Comparison of ENCODE assay signal across 31 cellular contexts in the genomic region with DNA sequence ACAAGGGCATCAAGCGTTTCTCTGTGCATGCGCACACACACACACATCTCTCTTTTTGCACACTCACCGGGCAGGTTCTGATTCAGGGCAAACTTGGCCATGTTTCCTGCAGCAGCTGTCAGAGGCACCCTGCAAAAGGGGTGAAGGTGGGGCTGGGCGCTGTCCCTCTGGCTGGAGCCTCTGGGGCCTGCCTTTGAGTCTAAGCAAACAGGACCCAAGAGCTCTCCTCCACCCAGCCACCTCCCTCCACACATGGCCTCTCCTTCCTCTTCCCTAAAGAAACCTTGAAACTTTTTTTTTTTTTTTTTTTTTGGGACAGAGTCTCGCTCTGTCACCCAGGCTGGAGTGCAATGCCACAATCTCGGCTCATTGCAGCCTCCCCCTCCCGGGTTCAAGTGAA. TPM values are rescaled to one million over a fixed set of nuclear protein-coding genes. Genes with fewer than 3 reads are reported as not detected.
"Had no signal": no experiment of that assay in that cellular context is flagged by ENCODE, and none has a peak within 500 bp of the region (broad histone marks: within the 10 kb centered on the region; RNA-seq: fewer than 3 reads in every experiment).

No MANE protein-coding gene starts in this region.

- ATAC-seq: activated CD4-positive, CD25-positive, alpha-beta regulatory T cell treated with anti-CD3 and anti-CD28 coated beads, Interleukin-2, amount 50 U/mL, for 24 hours; body of pancreas; gastroesophageal sphincter; left lung; T-helper 17 cell had no signal

- H3K27ac ChIP-seq: adrenal gland, body of pancreas, colonic mucosa, dorsolateral prefrontal cortex, gastroesophageal sphincter, left lung, right atrium auricular region, thoracic aorta, WERI-Rb-1 had no signal

- FAIRE-seq: endothelial cell of umbilical vein had no signal

- H3K36me3 Mint-ChIP-seq: activated naive CD8-positive, alpha-beta T cell treated with anti-CD3 and anti-CD28 coated beads for 36 hours had no signal

- DNase-seq: activated CD4-positive, alpha-beta T cell treated with anti-CD3 and anti-CD28 coated beads for 48 hours; activated CD4-positive, alpha-beta T cell treated with anti-CD3 and anti-CD28 coated beads, Interleukin-2, amount 50 U/mL, for 48 hours; activated CD8-positive, alpha-beta memory T cell treated with anti-CD3 and anti-CD28 coated beads for 24 hours; activated effector memory CD4-positive, alpha-beta T cell treated with Interleukin-2 at 50 U/mL for 16 hours; activated naive CD4-positive, alpha-beta T cell treated with anti-CD3 and anti-CD28 coated beads for 36 hours; activated naive CD8-positive, alpha-beta T cell treated with anti-CD3 and anti-CD28 coated beads for 36 hours; adrenal gland; aorta; body of pancreas; cerebellar nuclear complex; colonic mucosa; dorsolateral prefrontal cortex; effector memory CD4-positive, alpha-beta T cell; head of caudate nucleus; left lung; mesendoderm; occipital lobe; stimulated activated naive CD4-positive, alpha-beta T cell treated with Interleukin-2 at 50 U/mL for 16 hours; T-helper 17 cell; T1000; upper lobe of left lung; WERI-Rb-1 had no signal

- H3K4me3 Mint-ChIP-seq: activated naive CD4-positive, alpha-beta T cell treated with anti-CD3 and anti-CD28 coated beads for 36 hours; activated naive CD8-positive, alpha-beta T cell treated with anti-CD3 and anti-CD28 coated beads for 36 hours had no signal

- H3K9me3 Mint-ChIP-seq: activated naive CD4-positive, alpha-beta T cell treated with anti-CD3 and anti-CD28 coated beads for 36 hours; activated naive CD8-positive, alpha-beta T cell treated with anti-CD3 and anti-CD28 coated beads for 36 hours; nephron had no signal

- H3K9me3 ChIP-seq: adrenal gland, body of pancreas, colonic mucosa, gastroesophageal sphincter, left lung, right atrium auricular region, thoracic aorta, upper lobe of left lung had no signal

- H3K27ac Mint-ChIP-seq: activated naive CD4-positive, alpha-beta T cell treated with anti-CD3 and anti-CD28 coated beads for 36 hours; activated naive CD8-positive, alpha-beta T cell treated with anti-CD3 and anti-CD28 coated beads for 36 hours; nephron; T-helper 17 cell had no signal

- H3K4me3 ChIP-seq: adrenal gland, body of pancreas, colonic mucosa, dorsolateral prefrontal cortex, gastroesophageal sphincter, left lung, lung, right atrium auricular region, thoracic aorta, upper lobe of left lung had no signal

- H3K36me3 ChIP-seq: adrenal gland, colonic mucosa, left lung, right atrium auricular region, thoracic aorta, WERI-Rb-1 had no signal

RNA-seq across cellular contexts. Expression of gene ANGPTL4, which starts 26.2 kb away (rescaled TPM):
- total RNA-seq: activated naive CD4-positive, alpha-beta T cell treated with anti-CD3 and anti-CD28 coated beads for 36 hours; mononuclear cell; myocyte; T-helper 17 cell had no signal
